28 cellular contexts compared by ENCODE assay signal in the genomic region with DNA sequence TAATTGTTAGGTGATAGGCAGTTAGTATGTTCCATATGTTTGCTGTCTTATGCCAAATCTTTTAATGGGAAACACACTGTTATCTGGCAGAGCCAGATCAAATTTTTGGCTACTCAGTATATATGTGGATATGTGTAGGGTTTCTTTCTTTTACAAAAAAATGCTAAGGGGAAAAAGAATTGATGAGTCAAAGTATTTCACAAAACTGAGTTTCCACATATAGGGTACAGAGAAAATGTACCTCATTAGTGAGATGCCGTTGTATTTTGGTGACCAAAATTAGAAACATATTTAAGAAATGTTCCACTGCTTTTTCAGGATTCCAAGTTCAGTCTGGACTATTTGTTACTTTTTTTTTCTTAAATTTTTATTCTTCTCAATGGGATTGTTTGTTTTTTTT.
"Had no signal": no experiment of that assay in that cellular context is flagged by ENCODE, and none has a peak within 500 bp of the region (broad histone marks: within the 10 kb centered on the region; RNA-seq: fewer than 3 reads in every experiment).

No MANE protein-coding gene starts in this region.

- H2AFZ ChIP-seq: PC-9 had no signal

- H3K36me3 ChIP-seq: adrenal gland, MG63, SJCRH30 had no signal

- DNase-seq: activated CD4-positive, alpha-beta T cell treated with anti-CD3 and anti-CD28 coated beads, Interleukin-2, amount 10 ng/mL, durations not matched to agents 24 days and 14 days; activated CD4-positive, alpha-beta T cell treated with anti-CD3 and anti-CD28 coated beads, Interleukin-2, amount 50 U/mL, for 4 hours; activated CD8-positive, alpha-beta T cell treated with anti-CD3 and anti-CD28 coated beads for 36 hours; activated effector memory CD4-positive, alpha-beta T cell treated with anti-CD3 and anti-CD28 coated beads, Interleukin-2, amount 50 U/mL, for 16 hours; activated naive CD4-positive, alpha-beta T cell treated with Interleukin-2 at 50 U/mL for 16 hours; activated naive CD8-positive, alpha-beta T cell treated with anti-CD3 and anti-CD28 coated beads, Interleukin-2, amount 10 ng/mL, durations not matched to agents 7 days and 5 days; activated T-cell treated with anti-CD3 and anti-CD28 coated beads, Interleukin-2, amount 50 U/mL, for 1 hour; activated T-cell treated with anti-CD3 and anti-CD28 coated beads, Interleukin-2, amount 50 U/mL, for 72 hours; adrenal gland; caudate nucleus; Kasumi-1; MG63; NCI-H1048; NCI-H1105 treated with DMSO at 0.1 percent for 48 hours; NCI-H1436; NCI-H1694; NCI-H1930; NCI-H2081 treated with DMSO at 0.1 percent for 48 hours; NCI-H345; NCI-H510A; NCI-H526; NCI-H748 treated with DMSO at 0.1 percent for 48 hours; NK-92 treated with Interleukin-12 subunit alpha and Interleukin-12 subunit beta, amount 100 ng/mL, for 24 hours; PC-9; Right ventricle myocardium superior; SJCRH30; SK-N-SH had no signal

- H3K9ac ChIP-seq: SK-N-SH had no signal

- H3K4me2 ChIP-seq: PC-9, SK-N-SH had no signal

- H3K27me3 ChIP-seq: adrenal gland, MG63, SJCRH30 had no signal

- H3K27ac ChIP-seq: adrenal gland, PC-9, SJCRH30 had no signal

- H3K4me3 ChIP-seq: adrenal gland, MG63, PC-9, SJCRH30 had no signal

- ATAC-seq: activated CD8-positive, alpha-beta T cell treated with anti-CD3 and anti-CD28 coated beads for 36 hours; activated T-cell treated with anti-CD3 and anti-CD28 coated beads, Interleukin-2, amount 50 U/mL, for 72 hours; activated T-helper 17 cell treated with anti-CD3 and anti-CD28 coated beads, Interleukin-2, amount 50 U/mL, for 72 hours had no signal

- H3K9me3 ChIP-seq: adrenal gland, MG63, SJCRH30, SK-N-SH had no signal

- H3K4me1 ChIP-seq: adrenal gland, SJCRH30 had no signal
